ENCODE assay signal across 11 cellular contexts in the genomic region with DNA sequence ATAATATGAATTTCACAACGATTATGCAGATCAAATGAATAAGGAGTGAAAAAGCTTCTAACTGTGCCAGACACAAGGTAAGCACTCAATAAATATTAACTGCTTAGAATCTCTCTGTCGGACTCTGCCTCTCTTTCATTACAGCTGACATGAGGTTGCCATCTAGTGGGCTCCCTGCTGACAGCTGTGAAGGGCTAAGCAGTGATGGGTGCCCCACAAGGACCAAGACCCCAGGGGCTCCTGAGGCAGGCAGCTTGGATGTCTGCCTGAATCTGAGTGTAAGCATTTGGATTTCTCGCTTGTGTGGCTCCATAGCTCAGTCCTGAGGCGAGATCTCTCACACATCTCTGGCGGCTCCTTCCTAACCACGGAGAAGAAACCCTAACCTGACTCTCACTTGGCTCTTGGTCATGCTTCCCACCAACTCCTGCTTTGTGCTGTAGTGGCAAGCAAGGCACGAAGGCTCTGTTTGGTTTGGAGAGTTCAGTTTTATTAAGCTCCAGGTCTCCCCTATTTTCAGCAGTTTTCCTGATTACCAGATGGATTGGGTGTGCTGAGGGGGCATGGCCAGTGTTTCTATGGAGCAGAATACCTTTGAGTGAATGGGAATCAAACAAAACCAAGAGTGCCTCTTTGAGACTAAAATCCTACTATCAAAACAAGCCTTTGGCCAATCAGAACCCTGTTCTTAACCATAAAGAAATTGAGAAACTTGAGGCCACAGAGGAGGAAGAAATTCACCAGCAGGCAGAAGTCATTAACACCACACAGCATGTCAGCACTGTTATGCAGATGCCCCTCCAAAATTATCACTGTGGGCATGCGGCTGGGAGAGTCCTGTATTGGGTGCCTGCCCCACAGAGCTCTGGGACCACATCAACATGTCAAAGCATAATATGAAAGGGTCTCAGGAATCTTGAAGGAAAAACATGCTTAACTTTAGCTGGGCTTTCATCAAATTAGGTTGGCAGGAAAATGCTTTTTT.
DNase-seq lines count a peak whose midpoint lies in the region; ATAC-seq and TF ChIP-seq lines count a peak whose summit lies in the region.
"Had no signal": no experiment of that assay in that cellular context is flagged by ENCODE, and none has a peak within 500 bp of the region (broad histone marks: within the 10 kb centered on the region; RNA-seq: fewer than 3 reads in every experiment).

No MANE protein-coding gene starts in this region.

- H3K27ac Mint-ChIP-seq in activated CD4-positive, alpha-beta memory T cell treated with anti-CD3 and anti-CD28 coated beads for 36 hours: no peak overlapping the region
- H3K27ac Mint-ChIP-seq: activated T-cell treated with anti-CD3 and anti-CD28 coated beads, Interleukin-2, amount 50 U/mL, for 72 hours had no signal

- H3K36me3 Mint-ChIP-seq in activated CD4-positive, alpha-beta memory T cell treated with anti-CD3 and anti-CD28 coated beads for 36 hours: no peaks in the 10 kb centered on the region

- H3K9me3 Mint-ChIP-seq in activated CD4-positive, alpha-beta memory T cell treated with anti-CD3 and anti-CD28 coated beads for 36 hours: peaks cover 3% of the 10 kb centered on the region

- H3K27me3 ChIP-seq in RWPE2 (ENCODE audit: insufficient read depth, poor library complexity, severe bottlenecking): peaks cover 10% of the 10 kb centered on the region
- H3K27me3 ChIP-seq: colonic mucosa had no signal

- POLR2A ChIA-PET in activated CD4-positive, alpha-beta memory T cell treated with anti-CD3 and anti-CD28 coated beads for 36 hours (lab: Charles Lee): no interaction called here

- H3K4me1 ChIP-seq in RWPE2 (ENCODE audit: insufficient read depth, poor library complexity, severe bottlenecking): no peaks in the 10 kb centered on the region
- H3K4me1 ChIP-seq: colonic mucosa had no signal

- DNase-seq in AG10803 (ENCODE audit: low read depth) (peak; percentile 9), RWPE2 (ENCODE audit: low spot score) (no peak), islet precursor cell (peak; percentile 60), NCI-H1694 (lab: John Stamatoyannopoulos, UW) (no peak)
- no peak for DNase-seq in activated CD8-positive, alpha-beta memory T cell treated with anti-CD3 and anti-CD28 coated beads, Interleukin-2, amount 50 U/mL, for 4 hours
- DNase-seq in activated CD4-positive, alpha-beta memory T cell treated with anti-CD3 and anti-CD28 coated beads for 36 hours: no peak
- DNase-seq: activated T-cell treated with anti-CD3 and anti-CD28 coated beads, Interleukin-2, amount 50 U/mL, for 72 hours; colonic mucosa; T-helper 1 cell had no signal

- ATAC-seq in GM19035 (IDR thresholded peaks at IDR 0.05; ENCODE audit: unreplicated experiment) (peak; percentile 46), RWPE2 (ENCODE audit: low read depth) (peak; percentile 67; the same call in 2 of the 3 replicates), HG02852 (IDR thresholded peaks at IDR 0.05; ENCODE audit: unreplicated experiment) (no peak)
- ATAC-seq: activated T-cell treated with anti-CD3 and anti-CD28 coated beads, Interleukin-2, amount 50 U/mL, for 72 hours had no signal

- no peak overlapping the region for H3K27ac ChIP-seq in RWPE2 (ENCODE audit: poor library complexity, severe bottlenecking)
- H3K27ac ChIP-seq: colonic mucosa had no signal

- no peaks in the 10 kb centered on the region for H3K9me3 ChIP-seq in RWPE2 (ENCODE audit: severe bottlenecking)
- H3K9me3 ChIP-seq: colonic mucosa had no signal

- H3K36me3 ChIP-seq in RWPE2 (ENCODE audit: low read depth): no peaks in the 10 kb centered on the region
- H3K36me3 ChIP-seq: colonic mucosa had no signal

- H3K4me3 ChIP-seq in AG10803 (ENCODE audit: low read length) (no peak overlapping the region), RWPE2 (ENCODE audit: severe bottlenecking) (no peak overlapping the region)
- H3K4me3 ChIP-seq: colonic mucosa had no signal

- intact Hi-C loops in activated CD4-positive, alpha-beta memory T cell treated with anti-CD3 and anti-CD28 coated beads for 36 hours (cut with micrococcal nuclease): no loop called here

- peak; percentile 43 for TF ChIP-seq CTCF in AG10803 (conservative IDR thresholded peaks at IDR 0.05; ENCODE audit: low read length)
- peak; percentile 43 for TF ChIP-seq CTCF in RWPE2 (IDR thresholded peaks at IDR 0.05; ENCODE audit: poor library complexity, severe bottlenecking)

- no peaks in the 10 kb centered on the region for H3K4me1 Mint-ChIP-seq in activated CD4-positive, alpha-beta memory T cell treated with anti-CD3 and anti-CD28 coated beads for 36 hours (ENCODE audit: low read depth)

- H3K27me3 Mint-ChIP-seq in activated CD4-positive, alpha-beta memory T cell treated with anti-CD3 and anti-CD28 coated beads for 36 hours: no peaks in the 10 kb centered on the region

- CTCF ChIA-PET in activated CD4-positive, alpha-beta memory T cell treated with anti-CD3 and anti-CD28 coated beads for 36 hours (lab: Charles Lee): interaction anchor here (1.0 kb wide), 1 partner anchor 153 kb away, joined by 3 read pairs; no protein-coding TSS in a partner anchor

- no peak overlapping the region for H3K4me3 Mint-ChIP-seq in activated CD4-positive, alpha-beta memory T cell treated with anti-CD3 and anti-CD28 coated beads for 36 hours
- H3K4me3 Mint-ChIP-seq: activated T-cell treated with anti-CD3 and anti-CD28 coated beads, Interleukin-2, amount 50 U/mL, for 72 hours had no signal

Comparison
In these comparisons a context has a peak if more than half of its experiments do, and no peak if none do; other contexts are left out.
1. DNase-seq: peak in AG10803 (single experiment) and islet precursor cell (single experiment); none in RWPE2 (single experiment), activated CD8-positive, alpha-beta memory T cell treated with anti-CD3 and anti-CD28 coated beads, Interleukin-2, amount 50 U/mL, for 4 hours (single experiment), activated CD4-positive, alpha-beta memory T cell treated with anti-CD3 and anti-CD28 coated beads for 36 hours (single experiment) and NCI-H1694 (single experiment).